Comparison of ENCODE assay signal across 1 cellular context in genomic region chr1:12460911-12461621, GRCh38.
TF ChIP-seq lines count a peak whose summit lies in the region.

No MANE protein-coding gene starts in this region.

TF ChIP-seq in K562, 482 proteins besides CTCF, POLR2A, EP300 and RAD21 (continued from another document and continues in another):
- no peak for TF ChIP-seq REST (CRISPR knock-in tag; IDR thresholded peaks at IDR 0.05; ENCODE audit: low read depth)
- TF ChIP-seq HES1 (IDR thresholded peaks at IDR 0.05; ENCODE audit: low read depth), result no peak
- no peak for TF ChIP-seq TCF7L2 (IDR thresholded peaks at IDR 0.05; ENCODE audit: low read depth, low read length)
- no peak for TF ChIP-seq NUFIP1 (IDR thresholded peaks at IDR 0.05; ENCODE audit: partially characterized antibody)
- TF ChIP-seq SIN3B (IDR thresholded peaks at IDR 0.05; ENCODE audit: low read depth), result no peak
- no peak for TF ChIP-seq TFAM (CRISPR knock-in tag; conservative IDR thresholded peaks at IDR 0.05)
- no peak for TF ChIP-seq NR1H2 (CRISPR knock-in tag; IDR thresholded peaks at IDR 0.05)
- TF ChIP-seq MYC (IDR thresholded peaks at IDR 0.05; ENCODE audit: low read depth, low read length), result no peak
- no peak for TF ChIP-seq MYC (CRISPR knock-in tag; IDR thresholded peaks at IDR 0.05; ENCODE audit: borderline replicate concordance, low read depth)
- TF ChIP-seq PRPF4 (IDR thresholded peaks at IDR 0.05; ENCODE audit: insufficient read depth, low read depth, low read length, poor library complexity, severe bottlenecking), result no peak
- TF ChIP-seq ZNF140 (CRISPR knock-in tag; IDR thresholded peaks at IDR 0.05), result no peak
- TF ChIP-seq ZNF699 (CRISPR knock-in tag; IDR thresholded peaks at IDR 0.05; ENCODE audit: insufficient replicate concordance), result no peak
- no peak for TF ChIP-seq ARID4B (CRISPR knock-in tag; IDR thresholded peaks at IDR 0.05)
- peak; percentile 82 for TF ChIP-seq NCOR1 (IDR thresholded peaks at IDR 0.05)
- TF ChIP-seq HDAC8 (tag; IDR thresholded peaks at IDR 0.05), result no peak
- no peak for TF ChIP-seq THRB (CRISPR knock-in tag; conservative IDR thresholded peaks at IDR 0.05)
- TF ChIP-seq KLF13 (tag; IDR thresholded peaks at IDR 0.05; ENCODE audit: borderline replicate concordance, low read depth), result no peak
- no peak for TF ChIP-seq MLLT1 (IDR thresholded peaks at IDR 0.05)
- TF ChIP-seq EHMT2 (IDR thresholded peaks at IDR 0.05), result no peak
- TF ChIP-seq DDX20 (tag; IDR thresholded peaks at IDR 0.05; ENCODE audit: low read depth), result no peak
- TF ChIP-seq YBX1 (IDR thresholded peaks at IDR 0.05), result no peak
- TF ChIP-seq ZNF830 (CRISPR knock-in tag; IDR thresholded peaks at IDR 0.05), result no peak
- TF ChIP-seq MTA2 (IDR thresholded peaks at IDR 0.05; ENCODE audit: low read depth), result no peak; the same call in 1 of the 2 replicates
- no peak for TF ChIP-seq CBFB (CRISPR knock-in tag; IDR thresholded peaks at IDR 0.05)
- TF ChIP-seq ZNF143 (CRISPR knock-in tag; IDR thresholded peaks at IDR 0.05), result no peak
- no peak for TF ChIP-seq SP2 (IDR thresholded peaks at IDR 0.05; ENCODE audit: extremely low read depth, low read depth, low read length, poor library complexity, severe bottlenecking)
- no peak for TF ChIP-seq MCM7 (IDR thresholded peaks at IDR 0.05)
- no peak for TF ChIP-seq ZNF695 (CRISPR knock-in tag; IDR thresholded peaks at IDR 0.05)
- peak; percentile 69; the same call in 1 of the 2 replicates for TF ChIP-seq HDAC2 (IDR thresholded peaks at IDR 0.05)
- TF ChIP-seq ZNF347 (CRISPR knock-in tag; IDR thresholded peaks at IDR 0.05; ENCODE audit: low read depth), result no peak
- TF ChIP-seq CEBPZ (IDR thresholded peaks at IDR 0.05; ENCODE audit: borderline replicate concordance, low read depth, low read length), result no peak
- no peak for TF ChIP-seq ZNF740 (CRISPR knock-in tag; IDR thresholded peaks at IDR 0.05)
- TF ChIP-seq ZNF740 (tag; IDR thresholded peaks at IDR 0.05), result peak in 1 of 2 experiments; percentile 53; a peak in 1 of 4 replicates
- no peak for TF ChIP-seq SRSF9 (IDR thresholded peaks at IDR 0.05; ENCODE audit: borderline replicate concordance, low read depth, low read length)
- no peak for TF ChIP-seq ZNF609 (CRISPR knock-in tag; IDR thresholded peaks at IDR 0.05; ENCODE audit: borderline replicate concordance)
